In the genomic region with DNA sequence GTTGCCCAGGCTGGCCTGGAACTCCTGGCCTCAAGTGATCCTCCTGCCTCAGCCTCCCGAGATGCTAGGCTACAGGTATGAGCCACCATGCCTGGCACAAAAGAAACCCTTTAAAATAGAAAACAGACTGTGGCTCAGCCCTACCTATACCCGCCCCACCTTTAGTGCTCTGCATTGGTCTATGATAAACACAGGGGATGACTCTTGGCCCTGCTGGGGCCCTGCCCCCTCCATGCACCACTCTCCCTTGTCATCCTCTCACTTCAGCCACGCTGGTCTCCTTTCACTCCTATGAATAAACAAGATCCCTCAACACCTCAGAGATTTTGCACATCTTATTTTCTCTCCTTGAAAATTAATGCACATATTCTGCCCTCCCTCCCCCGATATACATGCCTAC, we compare ENCODE assay signal across 16 cellular contexts.
A peak's percentile ranks its signal among the peaks of the same experiment; 100 is the strongest.
DNase-seq lines count a peak whose midpoint lies in the region; ATAC-seq and TF ChIP-seq lines count a peak whose summit lies in the region.
"Had no signal": no experiment of that assay in that cellular context is flagged by ENCODE, and none has a peak within 500 bp of the region (broad histone marks: within the 10 kb centered on the region; RNA-seq: fewer than 3 reads in every experiment).

No MANE protein-coding gene starts in this region.

- no peaks in the 10 kb centered on the region for H3K9me3 Mint-ChIP-seq in T-helper 1 cell treated with Interleukin-12 subunit alpha and Interleukin-12 subunit beta and Interleukin-4 antibody, amounts not matched to agents 30 μg/mL and 1 μg/mL, for 36 hours
- H3K9me3 Mint-ChIP-seq in HFFc6 = no peaks in the 10 kb centered on the region

- H3K27me3 ChIP-seq in dorsolateral prefrontal cortex (no peaks in the 10 kb centered on the region), gastrocnemius medialis (no peaks in the 10 kb centered on the region)
- H3K27me3 ChIP-seq: body of pancreas, tibial artery had no signal

- DNase-seq in T-helper 1 cell (no peak), HFFc6 (no peak), dorsolateral prefrontal cortex (no peak), gastrocnemius medialis (no peak), NCI-H774 (lab: John Stamatoyannopoulos, UW) (no peak), GM13976 (ENCODE audit: low spot score) (no peak), NCI-H510A treated with DMSO at 0.1 percent for 48 hours (lab: John Stamatoyannopoulos, UW) (no peak)
- DNase-seq: body of pancreas; Karpas-422; mesendoderm; NCI-H187 treated with DMSO at 0.1 percent for 48 hours; NK-92 treated with Interleukin-12 subunit alpha and Interleukin-12 subunit beta, amount 100 ng/mL, for 24 hours; tibial artery had no signal

- in situ Hi-C loops in gastrocnemius medialis (cut with MboI; ENCODE audit: low sequenced_read_pairs in 4 of 4) = no loop called here
- in situ Hi-C loops in GM13976 (cut with MboI; ENCODE audit: low sequenced_read_pairs, unreplicated experiment) = no loop called here

- H3K27me3 Mint-ChIP-seq in T-helper 1 cell treated with Interleukin-12 subunit alpha and Interleukin-12 subunit beta and Interleukin-4 antibody, amounts not matched to agents 30 μg/mL and 1 μg/mL, for 36 hours (ENCODE audit: low read depth) = no peaks in the 10 kb centered on the region
- peaks cover 4% of the 10 kb centered on the region for H3K27me3 Mint-ChIP-seq in HFFc6 (ENCODE audit: insufficient read depth)

- H3K4me3 ChIP-seq in dorsolateral prefrontal cortex = no peak overlapping the region
- no peak overlapping the region for H3K4me3 ChIP-seq in gastrocnemius medialis
- H3K4me3 ChIP-seq: body of pancreas, prostate gland, tibial artery had no signal

- peak overlapping the region; percentile 28 for H3K27ac Mint-ChIP-seq in T-helper 1 cell treated with Interleukin-12 subunit alpha and Interleukin-12 subunit beta and Interleukin-4 antibody, amounts not matched to agents 30 μg/mL and 1 μg/mL, for 36 hours
- H3K27ac Mint-ChIP-seq in HFFc6 = peak overlapping the region; percentile 60

- TF ChIP-seq POLR2A in gastrocnemius medialis (IDR thresholded peaks at IDR 0.05) = no peak

- H3K4me3 Mint-ChIP-seq in T-helper 1 cell treated with Interleukin-12 subunit alpha and Interleukin-12 subunit beta and Interleukin-4 antibody, amounts not matched to agents 30 μg/mL and 1 μg/mL, for 36 hours = no peak overlapping the region
- H3K4me3 Mint-ChIP-seq in HFFc6 = no peak overlapping the region; the same call in 1 of the 2 replicates

- intact Hi-C loops in dorsolateral prefrontal cortex (cut with DNase I) = no loop called here
- intact Hi-C loops in gastrocnemius medialis (cut with DNase I; ENCODE audit: low total_unique reads) = no loop called here

- peaks cover 40% of the 10 kb centered on the region for H3K4me1 Mint-ChIP-seq in T-helper 1 cell treated with Interleukin-12 subunit alpha and Interleukin-12 subunit beta and Interleukin-4 antibody, amounts not matched to agents 30 μg/mL and 1 μg/mL, for 36 hours (ENCODE audit: low read depth)
- H3K4me1 Mint-ChIP-seq in HFFc6 (ENCODE audit: low read depth) = peaks cover 54% of the 10 kb centered on the region

- peaks cover 66 to 67% of the 10 kb centered on the region in 2 donors for H3K4me1 ChIP-seq in gastrocnemius medialis

- ATAC-seq in gastrocnemius medialis = no peak

- peaks cover 15% of the 10 kb centered on the region for H3K36me3 Mint-ChIP-seq in T-helper 1 cell treated with Interleukin-12 subunit alpha and Interleukin-12 subunit beta and Interleukin-4 antibody, amounts not matched to agents 30 μg/mL and 1 μg/mL, for 36 hours (ENCODE audit: low read depth)
- H3K36me3 Mint-ChIP-seq in HFFc6 (ENCODE audit: low read depth) = peaks cover 34% of the 10 kb centered on the region

- H3K36me3 ChIP-seq in gastrocnemius medialis = peaks cover 0 to 28% of the 10 kb centered on the region in 2 donors
- H3K36me3 ChIP-seq: prostate gland had no signal

- TF ChIP-seq CTCF in HFFc6 (IDR thresholded peaks at IDR 0.05) (no peak), dorsolateral prefrontal cortex (IDR thresholded peaks at IDR 0.05 in 54 of 56, conservative IDR thresholded peaks at IDR 0.05 in 2 of 56; ENCODE audit: low read depth in 1 of 56, partially characterized antibody in 56 of 56) (no peak), gastrocnemius medialis (IDR thresholded peaks at IDR 0.05 in 4 of 5, conservative IDR thresholded peaks at IDR 0.05 in 1 of 5) (no peak), GM13976 (IDR thresholded peaks at IDR 0.05; ENCODE audit: borderline replicate concordance, control extremely low read depth, extremely low read depth, insufficient read depth, missing control alignments) (no peak)

- no peaks in the 10 kb centered on the region for H3K9me3 ChIP-seq in gastrocnemius medialis
- H3K9me3 ChIP-seq: body of pancreas, prostate gland, tibial artery had no signal

- H3K27ac ChIP-seq in dorsolateral prefrontal cortex = peak overlapping the region in 39 of 59 donors; percentile 0 to 75 (median 45)
- H3K27ac ChIP-seq in gastrocnemius medialis = peak overlapping the region in 3 of 4 donors; percentile 7 to 55 (median 7)
- H3K27ac ChIP-seq: 22Rv1, prostate gland had no signal
